Comparison of ENCODE assay signal across 15 cellular contexts in the genomic region with DNA sequence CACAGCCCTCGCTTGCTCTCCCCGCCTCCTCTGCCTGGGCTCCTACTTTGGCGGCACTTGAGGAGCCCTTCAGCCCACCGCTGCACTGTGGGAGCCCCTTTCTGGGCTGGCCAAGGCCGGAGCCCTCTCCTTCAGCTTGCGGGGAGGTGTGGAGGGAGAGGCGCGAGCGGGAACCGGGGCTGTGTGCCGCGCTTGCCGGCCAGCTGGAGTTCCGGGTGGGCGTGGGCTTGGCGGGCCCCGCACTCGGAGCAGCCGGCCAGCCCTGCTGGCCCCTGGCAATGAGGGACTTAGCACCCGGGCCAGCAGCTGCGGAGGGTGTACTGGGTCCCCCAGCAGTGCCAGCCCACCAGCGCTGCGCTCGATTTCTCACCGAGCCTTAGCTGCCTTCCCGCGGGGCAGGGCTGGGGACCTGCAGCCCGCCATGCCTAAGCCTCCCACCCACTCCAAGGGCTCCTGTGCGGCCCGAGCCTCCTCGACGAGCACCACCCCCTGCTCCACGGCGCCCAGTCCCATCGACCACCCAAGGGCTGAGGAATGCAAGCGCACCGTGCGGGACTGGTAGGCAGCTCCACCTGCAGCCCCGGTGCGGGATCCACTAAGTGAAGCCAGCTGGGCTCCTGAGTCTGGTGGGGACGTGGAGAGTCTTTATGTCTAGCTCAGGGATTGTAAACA. TPM values are rescaled to one million over a fixed set of nuclear protein-coding genes. Genes with fewer than 3 reads are reported as not detected.
"Had no signal": no experiment of that assay in that cellular context is flagged by ENCODE, and none has a peak within 500 bp of the region (broad histone marks: within the 10 kb centered on the region; RNA-seq: fewer than 3 reads in every experiment).

No MANE protein-coding gene starts in this region.

RNA-seq across cellular contexts. Expression of a gene that starts 25.0 kb away (rescaled TPM):
- total RNA-seq: dermis microvascular lymphatic vessel endothelial cell, neural crest cell, smooth muscle cell had no signal
- polyA plus RNA-seq: smooth muscle cell had no signal

RNA-seq across cellular contexts. Expression of a gene that starts 56.6 kb away (rescaled TPM):
- total RNA-seq: dermis microvascular lymphatic vessel endothelial cell; heart right ventricle; kidney epithelial cell; left cardiac atrium; left lung; mesenteric fat pad; myocyte; natural killer cell treated with Interleukin-12 subunit alpha and Interleukin-12 subunit beta and Interleukin-15 and Interleukin-18, amount 100 ng/mL, for 72 hours; neural crest cell; osteoblast; progenitor cell of endocrine pancreas; right lobe of liver; testis; uterus had no signal
- polyA plus RNA-seq: heart right ventricle had no signal
